8 cellular contexts compared by ENCODE assay signal in the genomic region with DNA sequence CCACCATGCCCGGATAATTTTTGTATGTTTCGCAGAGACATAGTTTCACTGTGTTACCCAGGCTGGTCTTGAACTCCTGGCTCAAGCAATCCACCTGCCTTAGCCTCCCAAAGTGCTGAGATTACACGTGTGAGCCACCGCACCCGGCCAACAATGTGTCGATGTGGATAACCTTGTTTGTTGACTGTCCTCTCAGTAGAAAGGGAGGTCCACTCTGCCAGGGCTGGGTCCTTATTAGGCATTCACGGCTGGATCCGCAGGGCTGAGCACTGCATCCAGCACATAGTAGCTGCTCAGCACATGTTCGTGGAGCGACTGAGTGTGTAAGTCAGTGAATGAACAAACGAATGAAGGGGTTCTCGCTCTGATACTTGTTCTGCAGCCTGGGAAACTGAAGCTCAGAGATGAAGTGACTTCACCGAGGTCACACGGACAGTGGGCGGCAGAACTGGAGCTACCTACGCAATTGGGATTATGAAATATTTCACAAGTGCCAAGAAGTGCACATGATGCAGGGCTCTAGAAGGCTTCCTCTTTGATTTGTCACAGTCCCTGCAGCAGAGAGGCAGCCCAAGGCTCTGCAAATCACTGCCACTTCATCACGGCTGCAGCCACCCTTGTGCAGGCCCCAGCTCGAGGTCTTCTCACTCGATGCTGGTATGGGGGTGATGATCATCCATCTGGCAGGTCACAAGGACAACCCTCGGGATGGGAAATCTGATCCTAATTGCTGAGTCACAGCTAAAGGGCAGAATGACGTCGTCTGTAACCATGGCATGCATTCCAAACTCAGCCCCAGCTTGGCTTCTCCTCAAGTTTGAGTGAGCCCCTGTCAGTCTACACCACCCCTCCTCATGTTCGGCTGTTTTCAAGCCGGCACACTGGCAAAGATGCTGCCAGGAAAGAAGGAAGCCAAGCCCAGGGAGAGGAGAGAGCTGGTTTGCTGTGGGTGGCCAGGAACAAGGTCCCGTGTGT. TPM values are rescaled to one million over a fixed set of nuclear protein-coding genes. Genes with fewer than 3 reads are reported as not detected.
DNase-seq lines count a peak whose midpoint lies in the region; ATAC-seq, FAIRE-seq and TF ChIP-seq lines count a peak whose summit lies in the region.

No MANE protein-coding gene starts in this region.

- H3K27me3 ChIP-seq in AG04450 (ENCODE audit: control insufficient read depth, insufficient read depth, low read length), result no peaks in the 10 kb centered on the region
- peaks cover 9% of the 10 kb centered on the region for H3K27me3 ChIP-seq in mucosa of stomach (ENCODE audit: control insufficient read depth, insufficient read depth, low read length)

- POLR2A ChIA-PET in AG04450 (lab: Yijun Ruan, JAX), result interaction anchor here (0.7 to 1.5 kb wide), 15 partner anchors 11 to 384 kb away, joined by 3 to 30 read pairs (median 5); a partner anchor contains a TSS

- CTCF ChIA-PET in AG04450 (lab: Charles Lee), result interaction anchor here (0.6 to 6.7 kb wide), 8 partner anchors 14 to 233 kb away, joined by 3 to 55 read pairs (median 4); no protein-coding TSS in a partner anchor

- H3K4me3 ChIP-seq in AG04450 (ENCODE audit: low read depth, low read length) (0 out of 2 replicates have a peak overlapping the region, but pooled peaks have one; percentile 17), SK-N-MC (no peak overlapping the region), mucosa of stomach (ENCODE audit: low read length) (no peak overlapping the region)

- peaks cover 25% of the 10 kb centered on the region for H3K4me1 ChIP-seq in mucosa of stomach (ENCODE audit: control insufficient read depth, insufficient read depth, low read length)

- H3K36me3 ChIP-seq in SK-N-MC (ENCODE audit: insufficient read depth, low read length) (no peaks in the 10 kb centered on the region), mucosa of stomach (ENCODE audit: control insufficient read depth, insufficient read depth, low read length) (no peaks in the 10 kb centered on the region)

- no peaks in the 10 kb centered on the region for H3K9me3 ChIP-seq in AG04450 (ENCODE audit: control insufficient read depth, insufficient read depth, low read length)
- H3K9me3 ChIP-seq in SK-N-MC (ENCODE audit: low read depth, low read length), result no peaks in the 10 kb centered on the region
- no peaks in the 10 kb centered on the region for H3K9me3 ChIP-seq in mucosa of stomach (ENCODE audit: control insufficient read depth, low read length)

- DNase-seq in AG04450 (ENCODE audit: low read depth, low spot score) (peak; percentile 99), HTR-8/SVneo (ENCODE audit: insufficient read length, low spot score) (peak; percentile 91), SK-N-MC (ENCODE audit: low read depth, low spot score) (peak; percentile 51), ureter (ENCODE audit: low spot score) (peak; percentile 89)
- DNase-seq in activated CD8-positive, alpha-beta memory T cell treated with anti-CD3 and anti-CD28 coated beads, Interleukin-2, amount 50 U/mL, for 48 hours, result no peak

- H3K9ac ChIP-seq in SK-N-MC (ENCODE audit: insufficient read length), result no peak overlapping the region
- H3K9ac ChIP-seq in mucosa of stomach (ENCODE audit: low read length), result peak overlapping the region; percentile 45

- FAIRE-seq in HTR-8/SVneo (lab: Jason Lieb, UNC), result peak; percentile 68

- peak overlapping the region; percentile 100 for H3K27ac ChIP-seq in AG04450 (ENCODE audit: low read depth, low read length)
- H3K27ac ChIP-seq in SK-N-MC, result no peak overlapping the region

- no peak for TF ChIP-seq CTCF in AG04450 (IDR thresholded peaks at IDR 0.05; ENCODE audit: low read depth, low read length)

- ATAC-seq in esophagus mucosa (peak; percentile 86), GM19395 (IDR thresholded peaks at IDR 0.05; ENCODE audit: unreplicated experiment) (no peak)

RNA-seq across cellular contexts. Expression of a gene that starts 28.0 kb away (rescaled TPM):
- 18.9 and 19.4 TPM in 2 replicates for polyA plus RNA-seq in AG04450 (2011; rRNA removed)
- polyA minus RNA-seq in AG04450 (2011; rRNA and poly(A)+ RNA removed), result 8.4 and 9.9 TPM in 2 replicates
- total RNA-seq in esophagus mucosa, result 19.1 TPM
- total RNA-seq in ureter, result 23.6 TPM

RNA-seq across cellular contexts. Expression of a gene that starts 53.5 kb away (rescaled TPM):
- polyA plus RNA-seq in AG04450 (2011; rRNA removed), result 190 and 217 TPM in 2 replicates
- 165 and 233 TPM in 2 replicates for polyA minus RNA-seq in AG04450 (2011; rRNA and poly(A)+ RNA removed)
- total RNA-seq in esophagus mucosa, result 36.9 TPM
- total RNA-seq in ureter, result 160 TPM
